Comparison of ENCODE assay signal across 9 cellular contexts in genomic region chr15:60932051-60932915, GRCh38.
DNase-seq lines count a peak whose midpoint lies in the region; ATAC-seq and TF ChIP-seq lines count a peak whose summit lies in the region.
"Had no signal": no experiment of that assay in that cellular context is flagged by ENCODE, and none has a peak within 500 bp of the region (broad histone marks: within the 10 kb centered on the region; RNA-seq: fewer than 3 reads in every experiment).

No MANE protein-coding gene starts in this region.

- H3K36me3 Mint-ChIP-seq in nephron progenitor cell (ENCODE audit: low read depth) = peaks cover 8% of the 10 kb centered on the region

- peak; percentile 56 to 88 for ATAC-seq in left cardiac atrium
- no peak for ATAC-seq in HG02840 (IDR thresholded peaks at IDR 0.05; ENCODE audit: low FRiP score, unreplicated experiment)
- ATAC-seq in HG02798 (IDR thresholded peaks at IDR 0.05; ENCODE audit: poor library complexity, unreplicated experiment) = no peak
- ATAC-seq: body of pancreas had no signal

- no peak overlapping the region for H3K4me3 Mint-ChIP-seq in nephron progenitor cell

- DNase-seq in activated gamma-delta T cell treated with Interleukin-2 at 50 U/mL for 16 hours (peak; percentile 51), activated gamma-delta T cell (lab: John Stamatoyannopoulos, UW) (no peak), activated T-cell treated with anti-CD3 and anti-CD28 coated beads for 1 hour (ENCODE audit: low read depth) (peak; percentile 34), left cardiac atrium (peak; percentile 53), nephron progenitor cell (no peak)
- peak; percentile 35 to 62 (median 52) for DNase-seq in stimulated activated CD4-positive, alpha-beta T cell treated with anti-CD3 and anti-CD28 coated beads, TNF-alpha, amount 100 ng/mL, for 24 hours (ENCODE audit: low read depth in 3 of 3)

- intact Hi-C loops in left cardiac atrium (cut with DNase I) = no loop called here

- no peak for TF ChIP-seq CTCF in nephron progenitor cell (IDR thresholded peaks at IDR 0.05)

- H3K4me1 Mint-ChIP-seq in nephron progenitor cell = peaks cover 30% of the 10 kb centered on the region

- no peak overlapping the region for H3K27ac Mint-ChIP-seq in nephron progenitor cell

- no peaks in the 10 kb centered on the region for H3K27me3 Mint-ChIP-seq in nephron progenitor cell (ENCODE audit: low read depth, poor library complexity)

- no peaks in the 10 kb centered on the region for H3K9me3 Mint-ChIP-seq in nephron progenitor cell

Comparison
In these comparisons a context has a peak if more than half of its experiments do, and no peak if none do; other contexts are left out.
1. DNase-seq: peak in activated gamma-delta T cell treated with Interleukin-2 at 50 U/mL for 16 hours (single experiment), activated T-cell treated with anti-CD3 and anti-CD28 coated beads for 1 hour (single experiment), left cardiac atrium (single experiment) and stimulated activated CD4-positive, alpha-beta T cell treated with anti-CD3 and anti-CD28 coated beads, TNF-alpha, amount 100 ng/mL, for 24 hours (3 of 3); none in activated gamma-delta T cell (single experiment) and nephron progenitor cell (single experiment).
2. ATAC-seq: peak in left cardiac atrium (2 of 2); none in HG02840 (single experiment) and HG02798 (single experiment).